In the genomic region with DNA sequence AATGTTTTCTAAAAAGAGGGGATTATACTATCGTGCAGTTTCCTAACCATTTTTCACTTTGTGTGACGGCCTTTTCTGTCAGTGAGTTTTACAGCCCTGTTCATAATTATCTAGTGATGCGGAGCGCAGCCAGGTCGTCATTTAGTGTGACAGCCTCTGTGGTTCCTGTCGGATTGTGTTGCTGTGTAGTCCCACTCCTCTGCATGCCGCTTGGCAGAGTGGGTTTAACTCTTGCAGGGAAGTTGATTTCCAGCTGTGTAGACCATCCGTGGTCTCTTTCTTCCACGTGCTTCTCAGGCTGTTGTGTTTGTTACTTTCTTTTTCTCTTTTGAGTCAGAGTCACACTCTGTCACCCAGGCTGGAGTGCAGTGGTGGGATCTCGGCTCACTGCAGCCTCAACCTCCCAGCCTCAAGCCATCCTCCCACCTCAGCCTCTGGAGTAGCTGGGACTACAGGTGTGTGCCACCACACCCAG, we compare ENCODE assay signal across 8 cellular contexts. TPM values are rescaled to one million over a fixed set of nuclear protein-coding genes. Genes with fewer than 3 reads are reported as not detected.
A peak's percentile ranks its signal among the peaks of the same experiment; 100 is the strongest.
DNase-seq lines count a peak whose midpoint lies in the region; ATAC-seq, FAIRE-seq and TF ChIP-seq lines count a peak whose summit lies in the region.

No MANE protein-coding gene starts in this region.

- POLR2A ChIA-PET in naive thymus-derived CD4-positive, alpha-beta T cell (lab: Charles Lee), result interaction anchor here (0.5 kb wide), 1 partner anchor 58 kb away, joined by 3 read pairs; no protein-coding TSS in a partner anchor

- peak overlapping the region; percentile 57 to 84 (median 75) for H3K4me3 Mint-ChIP-seq in naive thymus-derived CD4-positive, alpha-beta T cell
- H3K4me3 Mint-ChIP-seq in type B pancreatic cell, result no peak overlapping the region

- peaks cover 3 to 22% (median 8%) of the 10 kb centered on the region in 5 donors for H3K36me3 Mint-ChIP-seq in naive thymus-derived CD4-positive, alpha-beta T cell
- H3K36me3 Mint-ChIP-seq in type B pancreatic cell, result peaks cover 22% of the 10 kb centered on the region

- peaks cover 12 to 42% (median 27%) of the 10 kb centered on the region in 7 donors for H3K4me1 Mint-ChIP-seq in naive thymus-derived CD4-positive, alpha-beta T cell
- peaks cover 31% of the 10 kb centered on the region for H3K4me1 Mint-ChIP-seq in type B pancreatic cell (ENCODE audit: unreplicated experiment)

- CTCF ChIA-PET in naive thymus-derived CD4-positive, alpha-beta T cell (lab: Charles Lee), result no interaction called here

- H3K4me1 ChIP-seq in RWPE2 (ENCODE audit: insufficient read depth, poor library complexity, severe bottlenecking), result no peaks in the 10 kb centered on the region
- H3K4me1 ChIP-seq in naive thymus-derived CD4-positive, alpha-beta T cell (ENCODE audit: control insufficient read depth in 2 of 2, insufficient read depth in 2 of 2, low read length in 2 of 2), result peaks cover 0 to 9% of the 10 kb centered on the region in 2 donors

- H3K27ac ChIP-seq in RWPE2 (ENCODE audit: poor library complexity, severe bottlenecking), result no peak overlapping the region
- H3K27ac ChIP-seq in naive thymus-derived CD4-positive, alpha-beta T cell (ENCODE audit: low read depth, low read length), result no peak overlapping the region

- peak overlapping the region in 6 of 9 donors; percentile 12 to 75 (median 66) for H3K27ac Mint-ChIP-seq in naive thymus-derived CD4-positive, alpha-beta T cell
- no peak overlapping the region for H3K27ac Mint-ChIP-seq in type B pancreatic cell

- no peaks in the 10 kb centered on the region for H3K9me3 ChIP-seq in RWPE2 (ENCODE audit: severe bottlenecking)
- H3K9me3 ChIP-seq in naive thymus-derived CD4-positive, alpha-beta T cell (ENCODE audit: control insufficient read depth in 2 of 3, low read length in 3 of 3), result no peaks in the 10 kb centered on the region

- TF ChIP-seq POLR2A in GM12891 (IDR thresholded peaks at IDR 0.05; ENCODE audit: low read depth, low read length), result no peak

- H3K4me3 ChIP-seq in RWPE2 (ENCODE audit: severe bottlenecking), result no peak overlapping the region
- H3K4me3 ChIP-seq in naive thymus-derived CD4-positive, alpha-beta T cell (ENCODE audit: low read length), result peak overlapping the region; percentile 36

- H3K36me3 ChIP-seq in RWPE2 (ENCODE audit: low read depth), result peaks cover 25% of the 10 kb centered on the region
- peaks cover 9 to 21% (median 11%) of the 10 kb centered on the region in 3 experiments for H3K36me3 ChIP-seq in naive thymus-derived CD4-positive, alpha-beta T cell (ENCODE audit: control insufficient read depth in 2 of 3, insufficient read depth in 3 of 3, low read length in 3 of 3)

- peaks cover 0 to 4% (median 0%) of the 10 kb centered on the region in 5 donors for H3K27me3 Mint-ChIP-seq in naive thymus-derived CD4-positive, alpha-beta T cell
- H3K27me3 Mint-ChIP-seq in type B pancreatic cell, result peaks cover 6% of the 10 kb centered on the region

- ATAC-seq in GM21528 (IDR thresholded peaks at IDR 0.05; ENCODE audit: low FRiP score, unreplicated experiment) (peak; percentile 54), RWPE2 (ENCODE audit: low read depth) (peak; percentile 2; the same call in 1 of the 3 replicates)
- peak; percentile 37 for ATAC-seq in naive thymus-derived CD4-positive, alpha-beta T cell

- DNase-seq in GM12891 (ENCODE audit: insufficient read length, low spot score) (no peak), RWPE2 (ENCODE audit: low spot score) (no peak), islet precursor cell (no peak), type B pancreatic cell (ENCODE audit: extremely low spot score, unreplicated experiment) (no peak), NCI-H748 treated with DMSO at 0.1 percent for 48 hours (lab: John Stamatoyannopoulos, UW) (no peak), NCI-H187 treated with DMSO at 0.1 percent for 48 hours (lab: John Stamatoyannopoulos, UW) (no peak)
- DNase-seq in naive thymus-derived CD4-positive, alpha-beta T cell, result no peak

- H3K9me3 Mint-ChIP-seq in naive thymus-derived CD4-positive, alpha-beta T cell, result peaks cover 0 to 2% (median 0%) of the 10 kb centered on the region in 11 donors
- no peaks in the 10 kb centered on the region for H3K9me3 Mint-ChIP-seq in type B pancreatic cell

- no peaks in the 10 kb centered on the region for H3K27me3 ChIP-seq in RWPE2 (ENCODE audit: insufficient read depth, poor library complexity, severe bottlenecking)
- H3K27me3 ChIP-seq in naive thymus-derived CD4-positive, alpha-beta T cell (ENCODE audit: control insufficient read depth in 2 of 2, insufficient read depth in 2 of 2, low read length in 2 of 2), result no peaks in the 10 kb centered on the region

- FAIRE-seq in GM12891 (lab: Jason Lieb, UNC), result peak; percentile 16

- no peak for TF ChIP-seq CTCF in RWPE2 (IDR thresholded peaks at IDR 0.05; ENCODE audit: poor library complexity, severe bottlenecking)
- TF ChIP-seq CTCF in type B pancreatic cell (conservative IDR thresholded peaks at IDR 0.05), result no peak

- intact Hi-C loops in naive thymus-derived CD4-positive, alpha-beta T cell (cut with micrococcal nuclease), result loop anchor here in 1 of 2 donors (1.0 kb wide), 1 partner anchor 9 kb away; no protein-coding TSS in a partner anchor

TF ChIP-seq in GM12891, 5 proteins besides CTCF, POLR2A, EP300 and RAD21:
- no peak for TF ChIP-seq POU2F2 (IDR thresholded peaks at IDR 0.05; ENCODE audit: low read depth, low read length)
- TF ChIP-seq SPI1 (IDR thresholded peaks at IDR 0.05; ENCODE audit: low read depth, low read length), result no peak
- TF ChIP-seq POLR2AphosphoS5 (IDR thresholded peaks at IDR 0.05; ENCODE audit: low read depth, low read length), result no peak
- no peak for TF ChIP-seq PAX5 (IDR thresholded peaks at IDR 0.05; ENCODE audit: insufficient read depth, low read length, severe bottlenecking)
- TF ChIP-seq TAF1 (IDR thresholded peaks at IDR 0.05; ENCODE audit: low read depth, low read length), result no peak

RNA-seq across cellular contexts. Expression of a gene that starts 8.6 kb away (rescaled TPM):
- polyA plus RNA-seq in GM12891 (2012; ENCODE audit: low read depth, missing spikeins), result 1,629 TPM
- total RNA-seq in naive thymus-derived CD4-positive, alpha-beta T cell, result 100 to 1,000 TPM; 255 to 925 (median 269) TPM
- polyA plus RNA-seq in naive thymus-derived CD4-positive, alpha-beta T cell, result 100 to 1,000 TPM; 527 to 617 TPM
- 699 and 984 TPM in 2 replicates for total RNA-seq in type B pancreatic cell (ENCODE audit: low replicate concordance)

RNA-seq across cellular contexts. Expression of a gene that starts 41.4 kb away (rescaled TPM):
- 3.3 TPM for polyA plus RNA-seq in GM12891 (2012; ENCODE audit: low read depth, missing spikeins)
- 10 to 100 TPM; 15.3 to 30.3 (median 21.5) TPM for total RNA-seq in naive thymus-derived CD4-positive, alpha-beta T cell
- polyA plus RNA-seq in naive thymus-derived CD4-positive, alpha-beta T cell, result 1 to 10 TPM; 7.6 to 8.0 TPM
- total RNA-seq in type B pancreatic cell (ENCODE audit: low replicate concordance), result 8.2 and 17.3 TPM in 2 replicates

Comparison
In these comparisons a context has a peak if more than half of its experiments do, and no peak if none do; other contexts are left out.
1. ATAC-seq: peak in every context shown above with its lines; median percentile 54 in GM21528; 37 in naive thymus-derived CD4-positive, alpha-beta T cell; 2 in RWPE2.